10 cellular contexts compared by ENCODE assay signal in the genomic region with DNA sequence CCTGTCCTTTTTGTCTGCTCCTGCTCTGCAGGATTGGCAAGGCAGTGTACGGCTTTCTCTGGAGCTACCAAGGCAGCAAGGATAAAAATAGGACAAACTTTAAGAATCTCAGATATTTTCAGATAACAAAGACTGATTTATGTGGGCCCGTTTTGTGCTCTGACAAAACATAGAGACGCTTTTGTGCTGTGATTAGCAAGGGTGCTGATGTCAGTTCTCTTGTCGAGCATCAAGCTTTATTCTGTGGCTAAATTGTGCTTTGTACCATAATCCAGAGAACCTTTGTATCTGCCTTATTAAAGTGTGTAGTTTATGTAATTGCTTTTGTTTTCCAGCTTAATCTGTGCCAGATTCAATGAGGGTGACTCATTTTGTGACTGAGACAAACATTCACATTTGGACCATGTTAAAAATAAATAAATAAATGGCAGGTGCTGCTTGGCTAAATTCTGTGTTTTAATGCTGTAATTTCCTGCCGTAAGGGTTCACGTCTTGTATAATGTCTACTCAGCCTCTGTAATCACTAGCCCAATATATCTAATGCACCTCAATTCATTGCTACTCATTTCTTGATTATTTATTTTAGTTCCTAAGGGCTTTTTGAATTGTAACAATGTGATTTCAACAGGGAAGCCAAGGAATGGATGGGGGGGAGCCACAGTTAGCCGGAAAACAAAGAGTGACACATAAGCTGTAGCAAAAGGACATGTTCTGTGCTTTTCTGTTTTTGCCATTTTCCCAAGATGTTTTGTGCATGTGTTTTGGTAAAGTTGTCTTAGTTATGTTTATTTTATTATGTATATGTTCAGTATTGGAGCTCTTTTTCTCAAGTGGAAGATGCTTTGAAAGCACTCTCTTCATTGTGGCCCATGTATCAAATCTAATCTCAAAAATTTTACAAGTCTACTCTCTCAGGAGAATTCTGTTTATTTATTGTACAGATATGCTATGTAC.
DNase-seq lines count a peak whose midpoint lies in the region; ATAC-seq, FAIRE-seq and TF ChIP-seq lines count a peak whose summit lies in the region.
"Had no signal": no experiment of that assay in that cellular context is flagged by ENCODE, and none has a peak within 500 bp of the region (broad histone marks: within the 10 kb centered on the region; RNA-seq: fewer than 3 reads in every experiment).

No MANE protein-coding gene starts in this region.

- H3K4me3 ChIP-seq in astrocyte (ENCODE audit: insufficient read depth, low read depth, low read length) = no peak overlapping the region
- H3K4me3 ChIP-seq in left ventricle myocardium inferior = peak overlapping the region; percentile 39

- peaks cover 8% of the 10 kb centered on the region for H3K4me1 ChIP-seq in astrocyte (ENCODE audit: insufficient read depth, low read length)
- peaks cover 82% of the 10 kb centered on the region for H3K4me1 ChIP-seq in left ventricle myocardium inferior

- H3K9me3 ChIP-seq in astrocyte (ENCODE audit: insufficient read depth, low read depth, low read length) (no peaks in the 10 kb centered on the region), left ventricle myocardium inferior (replicated peaks) (no peaks in the 10 kb centered on the region)

- no peak overlapping the region for H3K4me3 Mint-ChIP-seq in astrocyte (ENCODE audit: unreplicated experiment)

- in situ Hi-C loops in G401 (cut with HindIII; ENCODE audit: low sequenced_read_pairs) = no loop called here

- H2AFZ ChIP-seq in astrocyte (ENCODE audit: low read depth, low read length) = no peak overlapping the region

- no peaks in the 10 kb centered on the region for H3K9me3 Mint-ChIP-seq in astrocyte (ENCODE audit: unreplicated experiment)

- H3K36me3 Mint-ChIP-seq in astrocyte (ENCODE audit: low read depth, unreplicated experiment) = peaks cover 1% of the 10 kb centered on the region

- no peaks in the 10 kb centered on the region for H3K27me3 ChIP-seq in astrocyte (ENCODE audit: insufficient read depth, low read length)
- H3K27me3 ChIP-seq in left ventricle myocardium inferior (ENCODE audit: low read depth) = no peaks in the 10 kb centered on the region

- H3K27ac ChIP-seq in astrocyte (ENCODE audit: low read depth, low read length) = no peak overlapping the region
- H3K27ac ChIP-seq in left ventricle myocardium inferior (replicated peaks) = peak overlapping the region; percentile 76
- H3K27ac ChIP-seq: WERI-Rb-1 had no signal

- intact Hi-C loops in left ventricle myocardium inferior (cut with micrococcal nuclease) (no loop called here), sciatic nerve (cut with DNase I) (no loop called here)

- no peak overlapping the region for H3K27ac Mint-ChIP-seq in astrocyte (ENCODE audit: unreplicated experiment)

- no peak for FAIRE-seq in astrocyte (lab: Jason Lieb, UNC)

- H3K4me2 ChIP-seq in astrocyte (ENCODE audit: low read length) = peak overlapping the region; percentile 61

- DNase-seq in G401 (ENCODE audit: low spot score) = peak; percentile 8
- peak; percentile 34 for DNase-seq in astrocyte (ENCODE audit: low read depth)
- DNase-seq in left ventricle myocardium inferior = no peak
- DNase-seq in sciatic nerve (ENCODE audit: low spot score) = no peak
- DNase-seq in DMS114 treated with DMSO at 0.1 percent for 48 hours (lab: John Stamatoyannopoulos, UW; ENCODE audit: unreplicated experiment) = no peak
- DNase-seq in T-helper 1 cell = no peak
- no peak for DNase-seq in SK-N-DZ (ENCODE audit: low spot score)
- DNase-seq: NCI-H2227 treated with DMSO at 0.1 percent for 48 hours, WERI-Rb-1 had no signal

- ATAC-seq in sciatic nerve = peak; percentile 89
- no peak for ATAC-seq in HG02884 (IDR thresholded peaks at IDR 0.05; ENCODE audit: unreplicated experiment)

- no peak overlapping the region for H3K9ac ChIP-seq in astrocyte (ENCODE audit: low read length)

- no peaks in the 10 kb centered on the region for H3K27me3 Mint-ChIP-seq in astrocyte (ENCODE audit: low read depth, unreplicated experiment)

- H4K20me1 ChIP-seq in astrocyte (ENCODE audit: insufficient read depth, low read length) = no peaks in the 10 kb centered on the region

- H3K36me3 ChIP-seq in astrocyte (ENCODE audit: insufficient read depth, low read length) (no peaks in the 10 kb centered on the region), left ventricle myocardium inferior (peaks cover 15% of the 10 kb centered on the region)

- no peak for TF ChIP-seq CTCF in astrocyte (IDR thresholded peaks at IDR 0.05; ENCODE audit: insufficient read depth, low read depth, low read length)
- no peak for TF ChIP-seq CTCF in left ventricle myocardium inferior (IDR thresholded peaks at IDR 0.05; ENCODE audit: borderline replicate concordance)

- H3K4me1 Mint-ChIP-seq in astrocyte (ENCODE audit: low read depth, unreplicated experiment) = peaks cover 12% of the 10 kb centered on the region

- no peaks in the 10 kb centered on the region for H3K79me2 ChIP-seq in astrocyte (ENCODE audit: insufficient read depth, low read length)

Comparison
In these comparisons a context has a peak if more than half of its experiments do, and no peak if none do; other contexts are left out.
1. DNase-seq: peak in G401 (single experiment) and astrocyte (single experiment); none in left ventricle myocardium inferior (single experiment), sciatic nerve (single experiment), DMS114 treated with DMSO at 0.1 percent for 48 hours (single experiment), T-helper 1 cell (0 of 5) and SK-N-DZ (single experiment).